ENCODE assay signal across 21 cellular contexts in genomic region chr3:21654241-21654640, GRCh38.
DNase-seq lines count a peak whose midpoint lies in the region; ATAC-seq, FAIRE-seq and TF ChIP-seq lines count a peak whose summit lies in the region.
"Had no signal": no experiment of that assay in that cellular context is flagged by ENCODE, and none has a peak within 500 bp of the region (broad histone marks: within the 10 kb centered on the region; RNA-seq: fewer than 3 reads in every experiment).

No MANE protein-coding gene starts in this region.

- no peaks in the 10 kb centered on the region for H3F3A ChIP-seq in smooth muscle cell (ENCODE audit: low read depth)

- FAIRE-seq in astrocyte (lab: Jason Lieb, UNC): no peak
- FAIRE-seq: GM12878, GM19239 had no signal

- H3K4me2 ChIP-seq in astrocyte (ENCODE audit: low read length) (peak overlapping the region; percentile 71), smooth muscle cell (peak overlapping the region; percentile 24)
- H3K4me2 ChIP-seq: GM23338, KMS-11 had no signal

- H3K79me2 ChIP-seq in astrocyte (ENCODE audit: insufficient read depth, low read length): no peaks in the 10 kb centered on the region
- H3K79me2 ChIP-seq in smooth muscle cell (ENCODE audit: low read depth): no peaks in the 10 kb centered on the region

- H3K27me3 ChIP-seq in astrocyte (ENCODE audit: insufficient read depth, low read length) (no peaks in the 10 kb centered on the region), smooth muscle cell (ENCODE audit: low read depth) (no peaks in the 10 kb centered on the region)

- no peaks in the 10 kb centered on the region for H3K36me3 ChIP-seq in astrocyte (ENCODE audit: insufficient read depth, low read length)
- no peaks in the 10 kb centered on the region for H3K36me3 ChIP-seq in smooth muscle cell (ENCODE audit: low read depth)
- H3K36me3 ChIP-seq: SJCRH30 had no signal

- no peaks in the 10 kb centered on the region for H3K27me3 Mint-ChIP-seq in astrocyte (ENCODE audit: low read depth, unreplicated experiment)
- H3K27me3 Mint-ChIP-seq: B cell; CD4-positive, CD25-positive, alpha-beta regulatory T cell had no signal

- H3K9me3 Mint-ChIP-seq in astrocyte (ENCODE audit: unreplicated experiment): no peaks in the 10 kb centered on the region
- H3K9me3 Mint-ChIP-seq: GM23338 had no signal

- peaks cover 13% of the 10 kb centered on the region for H3K4me1 Mint-ChIP-seq in astrocyte (ENCODE audit: low read depth, unreplicated experiment)
- H3K4me1 Mint-ChIP-seq: B cell; CD4-positive, CD25-positive, alpha-beta regulatory T cell; GM23338 had no signal

- H3K4me3 Mint-ChIP-seq in astrocyte (ENCODE audit: unreplicated experiment): no peak overlapping the region
- H3K4me3 Mint-ChIP-seq: B cell; CD4-positive, CD25-positive, alpha-beta regulatory T cell; GM23338 had no signal

- H3K27ac ChIP-seq in astrocyte (ENCODE audit: low read depth, low read length) (peak overlapping the region; percentile 83), smooth muscle cell (ENCODE audit: low read depth) (peak overlapping the region; percentile 51)
- H3K27ac ChIP-seq: KMS-11, SJCRH30 had no signal

- H3K4me3 ChIP-seq in astrocyte (ENCODE audit: insufficient read depth, low read depth, low read length) (no peak overlapping the region), fibroblast of pulmonary artery (replicated peaks; ENCODE audit: low read depth, low read length) (no peak overlapping the region), smooth muscle cell (no peak overlapping the region)
- H3K4me3 ChIP-seq: GM12878, GM23338, SJCRH30 had no signal

- DNase-seq in NCI-H226: peak; percentile 91
- DNase-seq in astrocyte (ENCODE audit: low read depth): peak; percentile 80
- DNase-seq in fibroblast of pulmonary artery (ENCODE audit: low read depth): peak; percentile 54
- DNase-seq in smooth muscle cell (lab: John Stamatoyannopoulos, UW; ENCODE audit: unreplicated experiment): no peak
- DNase-seq in NCI-H345 treated with DMSO at 0.1 percent for 48 hours (lab: John Stamatoyannopoulos, UW; ENCODE audit: unreplicated experiment): no peak
- no peak for DNase-seq in DMS79 (lab: John Stamatoyannopoulos, UW)
- DNase-seq in omental fat pad (ENCODE audit: low spot score): no peak
- DNase-seq: Caco-2; CD4-positive, CD25-positive, alpha-beta regulatory T cell; DMS153; NCI-H1417; NCI-H187; NCI-H2107; NCI-H524; NCI-H82; SJCRH30 had no signal

- peaks cover 9% of the 10 kb centered on the region for H3K4me1 ChIP-seq in astrocyte (ENCODE audit: insufficient read depth, low read length)
- H3K4me1 ChIP-seq in smooth muscle cell (ENCODE audit: low read depth): no peaks in the 10 kb centered on the region
- H3K4me1 ChIP-seq: Caco-2, SJCRH30 had no signal

- TF ChIP-seq CTCF in astrocyte (IDR thresholded peaks at IDR 0.05; ENCODE audit: insufficient read depth, low read depth, low read length) (no peak), fibroblast of pulmonary artery (IDR thresholded peaks at IDR 0.05; ENCODE audit: low read length, missing control alignments) (no peak), smooth muscle cell (IDR thresholded peaks at IDR 0.05; ENCODE audit: borderline replicate concordance, insufficient read depth, poor library complexity, severe bottlenecking) (no peak), omental fat pad (IDR thresholded peaks at IDR 0.05) (no peak)

- peak overlapping the region; percentile 27 for H3K9ac ChIP-seq in astrocyte (ENCODE audit: low read length)
- no peak overlapping the region for H3K9ac ChIP-seq in smooth muscle cell (ENCODE audit: low read depth)
- H3K9ac ChIP-seq: KMS-11 had no signal

- H3K9me3 ChIP-seq in astrocyte (ENCODE audit: insufficient read depth, low read depth, low read length): no peaks in the 10 kb centered on the region
- no peaks in the 10 kb centered on the region for H3K9me3 ChIP-seq in smooth muscle cell (replicated peaks; ENCODE audit: low read depth)
- H3K9me3 ChIP-seq: Caco-2, SJCRH30 had no signal

- no peak overlapping the region for H2AFZ ChIP-seq in astrocyte (ENCODE audit: low read depth, low read length)
- H2AFZ ChIP-seq in smooth muscle cell (ENCODE audit: low read depth): no peak overlapping the region
- H2AFZ ChIP-seq: GM23338 had no signal

- 77% methylated on average over 5 of the region's 5 CpGs for WGBS in smooth muscle cell (ENCODE audit: low lambda C conversion rate)

- peak overlapping the region; percentile 79 for H3K27ac Mint-ChIP-seq in astrocyte (ENCODE audit: unreplicated experiment)
- H3K27ac Mint-ChIP-seq: B cell; CD4-positive, CD25-positive, alpha-beta regulatory T cell; GM23338 had no signal

- no peak for ATAC-seq in omental fat pad (ENCODE audit: low FRiP score)
- ATAC-seq: GM12878, GM23338 had no signal

- H4K20me1 ChIP-seq in astrocyte (ENCODE audit: insufficient read depth, low read length) (no peaks in the 10 kb centered on the region), smooth muscle cell (ENCODE audit: low read depth) (no peaks in the 10 kb centered on the region)

- no peaks in the 10 kb centered on the region for H3K36me3 Mint-ChIP-seq in astrocyte (ENCODE audit: low read depth, unreplicated experiment)
- H3K36me3 Mint-ChIP-seq: CD4-positive, CD25-positive, alpha-beta regulatory T cell had no signal

Comparison
In these comparisons a context has a peak if more than half of its experiments do, and no peak if none do; other contexts are left out.
1. DNase-seq: peak in NCI-H226 (single experiment), astrocyte (single experiment) and fibroblast of pulmonary artery (single experiment); none in smooth muscle cell (single experiment), NCI-H345 treated with DMSO at 0.1 percent for 48 hours (single experiment), DMS79 (single experiment) and omental fat pad (single experiment).